12 cellular contexts compared by ENCODE assay signal in the genomic region with DNA sequence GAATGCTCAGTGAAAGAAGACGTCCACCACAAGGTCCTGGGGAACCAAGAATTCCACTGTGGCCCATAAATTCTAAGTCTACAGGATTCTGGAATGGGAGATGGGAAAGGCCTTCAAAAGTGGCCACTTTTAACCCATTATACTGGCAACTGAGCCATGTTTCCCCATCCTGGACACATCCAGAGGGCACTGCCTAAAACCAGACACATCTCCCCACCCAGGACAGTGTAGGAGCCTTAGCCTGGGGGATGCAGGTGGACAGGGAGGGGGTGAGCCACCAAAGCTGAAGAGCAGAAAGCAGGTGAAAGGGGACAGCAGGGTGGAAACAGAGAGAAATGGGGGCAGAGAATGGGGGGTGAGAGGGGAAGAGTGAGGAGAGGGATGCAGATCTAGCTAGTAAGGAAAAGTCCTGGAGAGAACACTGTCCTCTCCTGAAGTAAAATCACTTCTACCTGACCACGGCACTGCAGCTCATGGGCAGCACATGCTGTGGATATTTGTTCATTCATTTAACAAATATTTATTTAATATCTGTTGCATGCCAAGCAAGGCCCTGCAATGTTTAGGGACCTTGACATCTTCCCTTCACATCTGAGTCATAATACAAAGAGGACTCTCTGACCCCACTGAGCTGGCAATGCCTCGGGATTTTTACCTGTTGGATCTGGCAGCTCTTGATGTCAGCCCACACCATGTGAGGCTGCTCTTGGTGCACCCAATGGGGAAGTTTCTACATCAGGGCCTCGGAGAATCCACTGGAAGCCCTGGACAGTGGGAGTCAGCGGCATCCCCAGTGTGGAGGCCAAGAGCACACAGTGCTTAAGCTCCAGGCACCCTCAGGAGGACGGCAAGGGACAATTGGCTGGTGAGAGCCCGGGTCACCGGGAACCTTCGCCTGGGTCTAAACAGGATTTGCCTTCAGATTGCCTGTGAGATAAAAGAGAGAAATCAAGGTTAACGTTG. TPM values are rescaled to one million over a fixed set of nuclear protein-coding genes. Genes with fewer than 3 reads are reported as not detected.
DNase-seq lines count a peak whose midpoint lies in the region; ATAC-seq, FAIRE-seq and TF ChIP-seq lines count a peak whose summit lies in the region.
"Not testable (repeated sequence)": the region's sequence is repeated elsewhere in the genome, so short reads cannot be mapped to it uniquely, and the experiment has no call there.
"Had no signal": no experiment of that assay in that cellular context is flagged by ENCODE, and none has a peak within 500 bp of the region (broad histone marks: within the 10 kb centered on the region; RNA-seq: fewer than 3 reads in every experiment).

No MANE protein-coding gene starts in this region.

- peak overlapping the region; percentile 36 for H3K4me2 ChIP-seq in HepG2 (ENCODE audit: low read depth, low read length)

- H3K4me1 Mint-ChIP-seq in CD14-positive monocyte; type B pancreatic cell (ENCODE audit: unreplicated experiment): not testable (repeated sequence)

- not testable (repeated sequence) for FAIRE-seq in HepG2 (lab: Jason Lieb, UNC); pancreas (lab: Jason Lieb, UNC)

- TF ChIP-seq CTCF in CD14-positive monocyte (IDR thresholded peaks at IDR 0.05); VCaP (conservative IDR thresholded peaks at IDR 0.05); HepG2 (CRISPR knock-in tag; IDR thresholded peaks at IDR 0.05); pancreas (IDR thresholded peaks at IDR 0.05); type B pancreatic cell (conservative IDR thresholded peaks at IDR 0.05): not testable (repeated sequence)

- BruUV-seq in HepG2 (replicated peaks; lab: Mats Ljungman, UMichigan): not testable (repeated sequence)

- peak in 1 of 2 experiments; percentile 23; a peak in 1 of 4 replicates for TF ChIP-seq POLR2A in HepG2 (IDR thresholded peaks at IDR 0.05; ENCODE audit: insufficient read depth in 1 of 2, low read depth in 2 of 2, low read length in 2 of 2)

- H3K4me3 ChIP-seq in HepG2 (replicated peaks in 1 of 3; ENCODE audit: insufficient read depth in 1 of 3, low read depth in 2 of 3, low read length in 3 of 3); pancreas: not testable (repeated sequence)

- H3K9me3 ChIP-seq in HepG2 (ENCODE audit: low read length); pancreas: not testable (repeated sequence)

- DNase-seq in CD14-positive monocyte (ENCODE audit: low spot score) (peak; percentile 50), NCI-H2029 (lab: John Stamatoyannopoulos, UW) (peak; percentile 71), ecto neural progenitor cell (ENCODE audit: low spot score) (peak; percentile 58), HepG2 (ENCODE audit: low spot score) (peak; percentile 97), pancreas (peak in 5 of 6 donors; percentile 56 to 92 (median 78)), type B pancreatic cell (ENCODE audit: extremely low spot score, unreplicated experiment) (peak; percentile 78)
- DNase-seq in activated effector memory CD4-positive, alpha-beta T cell treated with anti-CD3 and anti-CD28 coated beads, Interleukin-2, amount 50 U/mL, for 16 hours: peak; percentile 63

- CTCF ChIA-PET in HepG2 (lab: Yijun Ruan, JAX; ENCODE audit: low intra/inter-chr PET ratio, low total read pairs): not testable (repeated sequence)

- TF ChIP-seq EP300 in HepG2 (IDR thresholded peaks at IDR 0.05; ENCODE audit: low read depth in 2 of 2, low read length in 2 of 2) (peak; percentile 92 to 96), HepG2 (CRISPR knock-in tag; IDR thresholded peaks at IDR 0.05; ENCODE audit: borderline replicate concordance) (peak; percentile 72)

- not testable (repeated sequence) for TF ChIP-seq RAD21 in HepG2 (CRISPR knock-in tag; IDR thresholded peaks at IDR 0.05)

- peaks cover 39% of the 10 kb centered on the region for H3K79me2 ChIP-seq in HepG2 (ENCODE audit: insufficient read depth, low read length)

- intact Hi-C loops in CD14-positive monocyte (cut with micrococcal nuclease): loop anchor here in 1 of 2 donors (2.0 kb wide), 1 partner anchor 13 kb away; no protein-coding TSS in a partner anchor
- intact Hi-C loops in HepG2 (cut with micrococcal nuclease; ENCODE audit: unreplicated experiment); pancreas (cut with DNase I): not testable (repeated sequence)

- H3K4me1 ChIP-seq in HepG2 (ENCODE audit: insufficient read depth, low read length) (peaks cover 47% of the 10 kb centered on the region), pancreas (peaks cover 6 to 19% (median 9%) of the 10 kb centered on the region in 3 donors)

- ATAC-seq in HepG2 (peak; percentile 69), pancreas (peak; percentile 4 to 66 (median 54))

- peak overlapping the region; percentile 70 for H3K27ac ChIP-seq in VCaP
- H3K27ac ChIP-seq in HepG2 (ENCODE audit: extremely low read length, insufficient read depth, low read length): peak overlapping the region; percentile 58
- H3K27ac ChIP-seq in pancreas: not testable (repeated sequence)

- H3K36me3 ChIP-seq in HepG2 (replicated peaks in 1 of 2; ENCODE audit: control insufficient read depth in 1 of 2, insufficient read depth in 2 of 2, low read length in 2 of 2): peaks cover 19 to 35% of the 10 kb centered on the region in 2 experiments
- not testable (repeated sequence) for H3K36me3 ChIP-seq in pancreas

- peak overlapping the region; percentile 26 for H3K9ac ChIP-seq in HepG2 (ENCODE audit: insufficient read depth, low read depth, low read length)

- not testable (repeated sequence) for H3K27ac Mint-ChIP-seq in CD14-positive monocyte, type B pancreatic cell

- not testable (repeated sequence) for H3K9me3 Mint-ChIP-seq in CD14-positive monocyte, type B pancreatic cell

- H3K4me3 Mint-ChIP-seq in CD14-positive monocyte, type B pancreatic cell: not testable (repeated sequence)

- not testable (repeated sequence) for H3K27me3 Mint-ChIP-seq in CD14-positive monocyte (ENCODE audit: low read depth in 3 of 3); type B pancreatic cell

- WGBS in HepG2 (ENCODE audit: low lambda C conversion rate): 72% methylated on average over 10 of the region's 10 CpGs
- WGBS in pancreas, 2 donors: 74 to 78% methylated on average over 10 of the region's 10 CpGs

- H3K27me3 ChIP-seq in HepG2 (ENCODE audit: control insufficient read depth in 1 of 2, insufficient read depth in 2 of 2, low read length in 2 of 2); pancreas: not testable (repeated sequence)

- not testable (repeated sequence) for H4K20me1 ChIP-seq in HepG2 (ENCODE audit: insufficient read depth, low read length)

- POLR2A ChIA-PET in HepG2 (lab: Yijun Ruan, JAX): interaction anchor here (0.8 to 2.0 kb wide), 8 partner anchors 9 to 297 kb away, joined by 3 to 17 read pairs (median 6); partner anchors contain the start of gene RNU1-1

- in situ Hi-C loops in HepG2 (cut with HindIII; ENCODE audit: extremely low pct_ligation_motif_present, low pct_unique_long_range_greater_than_20kb): not testable (repeated sequence)

- not testable (repeated sequence) for H3K36me3 Mint-ChIP-seq in CD14-positive monocyte, type B pancreatic cell

- H2AFZ ChIP-seq in HepG2 (ENCODE audit: low read length): not testable (repeated sequence)

RNA-seq across cellular contexts. Expression of gene NBPF1, which starts 5.2 kb away (rescaled TPM):
- polyA plus RNA-seq in CD14-positive monocyte (1 to 10 TPM; 2.6 to 4.3 TPM), HepG2 (2011; rRNA removed) (30.3 and 38.8 TPM in 2 replicates), pancreas (1 to 10 TPM; 4.0 to 5.8 TPM)
- total RNA-seq in HepG2 (2016; rRNA removed; fragmentation: Illumina TruSeq; extraction: Trizol) (35.6 and 36.2 TPM in 2 replicates), pancreas (10 to 100 TPM; 12.4 to 32.2 (median 14.3) TPM), type B pancreatic cell (ENCODE audit: low replicate concordance) (39.1 and 97.5 TPM in 2 replicates)
- 2.8 and 3.7 TPM in 2 replicates for total RNA-seq in HepG2 (2016; cell fraction: cytosol; rRNA removed; fragmentation: Illumina TruSeq; extraction: Trizol; ENCODE audit: low read depth)
- total RNA-seq in HepG2 (2016; cell fraction: insoluble cytoplasmic fraction; rRNA removed; fragmentation: Illumina TruSeq; extraction: Trizol): 33.6 and 35.9 TPM in 2 replicates
- total RNA-seq in HepG2 (2016; cell fraction: membrane; rRNA removed; fragmentation: Illumina TruSeq; extraction: Trizol): 12.7 and 15.7 TPM in 2 replicates
- total RNA-seq in HepG2 (2016; cell fraction: nucleus; rRNA removed; fragmentation: Illumina TruSeq; extraction: Trizol): 43.1 and 51.6 TPM in 2 replicates
- polyA plus RNA-seq in HepG2 (2011; cell fraction: cytosol; rRNA removed): 13.9 and 24.8 TPM in 2 replicates
- polyA plus RNA-seq in HepG2 (2011; cell fraction: nucleus; rRNA removed): 44.1 and 66.8 TPM in 2 replicates
- polyA plus RNA-seq in HepG2 (2012): 24.2 and 34.4 TPM in 2 replicates
- 3.5 and 3.8 TPM in 2 replicates for polyA plus RNA-seq in HepG2 (2016; cell fraction: cytosol; fragmentation: Illumina TruSeq; extraction: Trizol; ENCODE audit: low read depth)
- polyA plus RNA-seq in HepG2 (2016; cell fraction: insoluble cytoplasmic fraction; fragmentation: Illumina TruSeq; extraction: Trizol; ENCODE audit: low read depth): 24.0 and 26.6 TPM in 2 replicates
- 12.4 and 14.6 TPM in 2 replicates for polyA plus RNA-seq in HepG2 (2016; cell fraction: membrane; fragmentation: Illumina TruSeq; extraction: Trizol; ENCODE audit: low read depth)
- polyA plus RNA-seq in HepG2 (2016; cell fraction: nucleus; fragmentation: Illumina TruSeq; extraction: Trizol; ENCODE audit: insufficient read depth, low read depth): 54.4 and 54.5 TPM in 2 replicates
- polyA minus RNA-seq in HepG2 (2011; rRNA and poly(A)+ RNA removed; ENCODE audit: low replicate concordance): 29.8 and 35.9 TPM in 2 replicates
- 20.5 and 26.0 TPM in 2 replicates for polyA minus RNA-seq in HepG2 (2011; cell fraction: cytosol; rRNA and poly(A)+ RNA removed)
- 98.8 and 162 TPM in 2 replicates for polyA minus RNA-seq in HepG2 (2011; cell fraction: nucleus; rRNA and poly(A)+ RNA removed)

RNA-seq across cellular contexts. Expression of gene RNU1-3, which starts 58.6 kb away (rescaled TPM):
- polyA plus RNA-seq in CD14-positive monocyte: not detected
- total RNA-seq in HepG2 (2016; rRNA removed; fragmentation: Illumina TruSeq; extraction: Trizol): 859 and 11,018 TPM in 2 replicates
- total RNA-seq in HepG2 (2016; cell fraction: cytosol; rRNA removed; fragmentation: Illumina TruSeq; extraction: Trizol; ENCODE audit: low read depth): 16,281 and 17,236 TPM in 2 replicates
- 1,309 and 10,613 TPM in 2 replicates for total RNA-seq in HepG2 (2016; cell fraction: insoluble cytoplasmic fraction; rRNA removed; fragmentation: Illumina TruSeq; extraction: Trizol)
- 2,848 and 3,475 TPM in 2 replicates for total RNA-seq in HepG2 (2016; cell fraction: membrane; rRNA removed; fragmentation: Illumina TruSeq; extraction: Trizol)
- total RNA-seq in HepG2 (2016; cell fraction: nucleus; rRNA removed; fragmentation: Illumina TruSeq; extraction: Trizol): 52,466 and 64,417 TPM in 2 replicates
- polyA plus RNA-seq in HepG2 (2011; rRNA removed): under 0.01 TPM in 2 replicates
- polyA plus RNA-seq in HepG2 (2011; cell fraction: cytosol; rRNA removed): under 0.01 TPM in 2 replicates
- under 0.01 TPM in 2 replicates for polyA plus RNA-seq in HepG2 (2011; cell fraction: nucleus; rRNA removed)
- polyA plus RNA-seq in HepG2 (2012): 59.2 and 78.2 TPM in 2 replicates
- 27.3 and 44.4 TPM in 2 replicates for polyA plus RNA-seq in HepG2 (2016; cell fraction: cytosol; fragmentation: Illumina TruSeq; extraction: Trizol; ENCODE audit: low read depth)
- not detected in 2 replicates for polyA plus RNA-seq in HepG2 (2016; cell fraction: insoluble cytoplasmic fraction; fragmentation: Illumina TruSeq; extraction: Trizol; ENCODE audit: low read depth)
- polyA plus RNA-seq in HepG2 (2016; cell fraction: membrane; fragmentation: Illumina TruSeq; extraction: Trizol; ENCODE audit: low read depth): not detected in 2 replicates
- polyA plus RNA-seq in HepG2 (2016; cell fraction: nucleus; fragmentation: Illumina TruSeq; extraction: Trizol; ENCODE audit: insufficient read depth, low read depth): 32.8 TPM in 1 of 2 replicates, not detected in the other
- 12,820 and 15,604 TPM in 2 replicates for polyA minus RNA-seq in HepG2 (2011; rRNA and poly(A)+ RNA removed; ENCODE audit: low replicate concordance)
- 90,102 and 105,040 TPM in 2 replicates for polyA minus RNA-seq in HepG2 (2011; cell fraction: cytosol; rRNA and poly(A)+ RNA removed)
- 42,574 and 58,030 TPM in 2 replicates for polyA minus RNA-seq in HepG2 (2011; cell fraction: nucleus; rRNA and poly(A)+ RNA removed)
- total RNA-seq in pancreas: 1,000 to 10,000 TPM in 4 of 6 donors, 100 to 1,000 TPM in 2; 687 to 5,169 (median 2,340) TPM
- not detected for polyA plus RNA-seq in pancreas
- total RNA-seq in type B pancreatic cell (ENCODE audit: low replicate concordance): 2,993 and 3,564 TPM in 2 replicates
- total RNA-seq: HT1080, osteoblast had no signal
- polyA plus RNA-seq: BJ, heart left ventricle had no signal
